In the genomic region with DNA sequence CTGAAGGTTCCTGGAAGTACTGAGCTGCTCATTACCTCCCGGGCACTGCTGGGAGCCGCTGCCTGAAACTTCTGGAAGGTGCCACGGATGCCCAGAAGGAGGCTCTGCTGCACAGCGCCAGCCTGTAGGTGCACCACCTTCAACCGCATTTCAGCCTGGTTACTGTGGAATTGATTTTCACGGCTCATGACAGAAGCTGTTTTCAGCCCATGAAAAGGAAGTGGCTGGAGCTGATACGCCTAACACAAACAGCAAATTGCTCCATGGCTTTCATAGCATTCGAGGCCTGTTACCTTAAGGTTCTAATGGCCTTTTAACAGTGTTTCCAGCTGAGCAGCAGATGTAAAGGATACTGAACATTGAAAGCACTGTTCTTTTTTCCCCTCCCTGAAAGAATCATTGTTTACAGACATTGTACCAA, we compare ENCODE assay signal across 1 cellular context.
A peak's percentile ranks its signal among the peaks of the same experiment; 100 is the strongest.
TF ChIP-seq lines count a peak whose summit lies in the region.

No MANE protein-coding gene starts in this region.

TF ChIP-seq in HEK293, 187 proteins besides CTCF, POLR2A, EP300 and RAD21 (continued from another document):
- TF ChIP-seq ZNF18 (tag by site-specific recombination; IDR thresholded peaks at IDR 0.05): no peak
- TF ChIP-seq, protein P1, sequence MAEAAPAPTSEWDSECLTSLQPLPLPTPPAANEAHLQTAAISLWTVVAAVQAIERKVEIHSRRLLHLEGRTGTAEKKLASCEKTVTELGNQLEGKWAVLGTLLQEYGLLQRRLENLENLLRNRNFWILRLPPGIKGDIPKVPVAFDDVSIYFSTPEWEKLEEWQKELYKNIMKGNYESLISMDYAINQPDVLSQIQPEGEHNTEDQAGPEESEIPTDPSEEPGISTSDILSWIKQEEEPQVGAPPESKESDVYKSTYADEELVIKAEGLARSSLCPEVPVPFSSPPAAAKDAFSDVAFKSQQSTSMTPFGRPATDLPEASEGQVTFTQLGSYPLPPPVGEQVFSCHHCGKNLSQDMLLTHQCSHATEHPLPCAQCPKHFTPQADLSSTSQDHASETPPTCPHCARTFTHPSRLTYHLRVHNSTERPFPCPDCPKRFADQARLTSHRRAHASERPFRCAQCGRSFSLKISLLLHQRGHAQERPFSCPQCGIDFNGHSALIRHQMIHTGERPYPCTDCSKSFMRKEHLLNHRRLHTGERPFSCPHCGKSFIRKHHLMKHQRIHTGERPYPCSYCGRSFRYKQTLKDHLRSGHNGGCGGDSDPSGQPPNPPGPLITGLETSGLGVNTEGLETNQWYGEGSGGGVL (tag by site-specific recombination; IDR thresholded peaks at IDR 0.05): no peak
- TF ChIP-seq, protein P2, sequence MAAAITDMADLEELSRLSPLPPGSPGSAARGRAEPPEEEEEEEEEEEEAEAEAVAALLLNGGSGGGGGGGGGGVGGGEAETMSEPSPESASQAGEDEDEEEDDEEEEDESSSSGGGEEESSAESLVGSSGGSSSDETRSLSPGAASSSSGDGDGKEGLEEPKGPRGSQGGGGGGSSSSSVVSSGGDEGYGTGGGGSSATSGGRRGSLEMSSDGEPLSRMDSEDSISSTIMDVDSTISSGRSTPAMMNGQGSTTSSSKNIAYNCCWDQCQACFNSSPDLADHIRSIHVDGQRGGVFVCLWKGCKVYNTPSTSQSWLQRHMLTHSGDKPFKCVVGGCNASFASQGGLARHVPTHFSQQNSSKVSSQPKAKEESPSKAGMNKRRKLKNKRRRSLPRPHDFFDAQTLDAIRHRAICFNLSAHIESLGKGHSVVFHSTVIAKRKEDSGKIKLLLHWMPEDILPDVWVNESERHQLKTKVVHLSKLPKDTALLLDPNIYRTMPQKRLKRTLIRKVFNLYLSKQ (tag by site-specific recombination; IDR thresholded peaks at IDR 0.05; ENCODE audit: borderline replicate concordance): no peak
- TF ChIP-seq ZNF335 (tag by site-specific recombination; conservative IDR thresholded peaks at IDR 0.05): no peak
- no peak for TF ChIP-seq SALL2 (tag by site-specific recombination; IDR thresholded peaks at IDR 0.05; ENCODE audit: borderline replicate concordance)
- no peak for TF ChIP-seq ZNF639 (tag by site-specific recombination; IDR thresholded peaks at IDR 0.05)
- TF ChIP-seq, protein P3, sequence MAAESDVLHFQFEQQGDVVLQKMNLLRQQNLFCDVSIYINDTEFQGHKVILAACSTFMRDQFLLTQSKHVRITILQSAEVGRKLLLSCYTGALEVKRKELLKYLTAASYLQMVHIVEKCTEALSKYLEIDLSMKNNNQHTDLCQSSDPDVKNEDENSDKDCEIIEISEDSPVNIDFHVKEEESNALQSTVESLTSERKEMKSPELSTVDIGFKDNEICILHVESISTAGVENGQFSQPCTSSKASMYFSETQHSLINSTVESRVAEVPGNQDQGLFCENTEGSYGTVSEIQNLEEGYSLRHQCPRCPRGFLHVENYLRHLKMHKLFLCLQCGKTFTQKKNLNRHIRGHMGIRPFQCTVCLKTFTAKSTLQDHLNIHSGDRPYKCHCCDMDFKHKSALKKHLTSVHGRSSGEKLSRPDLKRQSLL (tag by site-specific recombination; IDR thresholded peaks at IDR 0.05): no peak
- TF ChIP-seq ZEB2 (tag by site-specific recombination; IDR thresholded peaks at IDR 0.05): no peak
- TF ChIP-seq KLF7 (tag by site-specific recombination; IDR thresholded peaks at IDR 0.05; ENCODE audit: borderline replicate concordance): no peak
- TF ChIP-seq BCL11A (tag by site-specific recombination; IDR thresholded peaks at IDR 0.05; ENCODE audit: low read depth): no peak
- TF ChIP-seq HOXD13 (CRISPR knock-in tag; IDR thresholded peaks at IDR 0.05; ENCODE audit: borderline replicate concordance): no peak
- peak; percentile 16 for TF ChIP-seq SETDB1 (IDR thresholded peaks at IDR 0.05; ENCODE audit: insufficient read length, low read length)
- TF ChIP-seq, protein P4, sequence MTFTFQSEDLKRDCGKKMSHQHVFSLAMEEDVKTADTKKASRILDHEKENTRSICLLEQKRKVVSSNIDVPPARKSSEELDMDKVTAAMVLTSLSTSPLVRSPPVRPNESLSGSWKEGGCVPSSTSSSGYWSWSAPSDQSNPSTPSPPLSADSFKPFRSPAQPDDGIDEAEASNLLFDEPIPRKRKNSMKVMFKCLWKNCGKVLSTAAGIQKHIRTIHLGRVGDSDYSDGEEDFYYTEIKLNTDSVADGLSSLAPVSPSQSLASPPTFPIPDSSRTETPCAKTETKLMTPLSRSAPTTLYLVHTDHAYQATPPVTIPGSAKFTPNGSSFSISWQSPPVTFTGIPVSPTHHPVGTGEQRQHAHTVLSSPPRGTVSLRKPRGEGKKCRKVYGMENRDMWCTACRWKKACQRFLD (tag by site-specific recombination; IDR thresholded peaks at IDR 0.05): no peak
- TF ChIP-seq OSR2 (tag by site-specific recombination; IDR thresholded peaks at IDR 0.05): 0 out of 2 replicates have a peak, but pooled peaks have one; percentile 69
- peak; percentile 89 for TF ChIP-seq FEZF1 (tag by site-specific recombination; IDR thresholded peaks at IDR 0.05)
- TF ChIP-seq, protein P5, sequence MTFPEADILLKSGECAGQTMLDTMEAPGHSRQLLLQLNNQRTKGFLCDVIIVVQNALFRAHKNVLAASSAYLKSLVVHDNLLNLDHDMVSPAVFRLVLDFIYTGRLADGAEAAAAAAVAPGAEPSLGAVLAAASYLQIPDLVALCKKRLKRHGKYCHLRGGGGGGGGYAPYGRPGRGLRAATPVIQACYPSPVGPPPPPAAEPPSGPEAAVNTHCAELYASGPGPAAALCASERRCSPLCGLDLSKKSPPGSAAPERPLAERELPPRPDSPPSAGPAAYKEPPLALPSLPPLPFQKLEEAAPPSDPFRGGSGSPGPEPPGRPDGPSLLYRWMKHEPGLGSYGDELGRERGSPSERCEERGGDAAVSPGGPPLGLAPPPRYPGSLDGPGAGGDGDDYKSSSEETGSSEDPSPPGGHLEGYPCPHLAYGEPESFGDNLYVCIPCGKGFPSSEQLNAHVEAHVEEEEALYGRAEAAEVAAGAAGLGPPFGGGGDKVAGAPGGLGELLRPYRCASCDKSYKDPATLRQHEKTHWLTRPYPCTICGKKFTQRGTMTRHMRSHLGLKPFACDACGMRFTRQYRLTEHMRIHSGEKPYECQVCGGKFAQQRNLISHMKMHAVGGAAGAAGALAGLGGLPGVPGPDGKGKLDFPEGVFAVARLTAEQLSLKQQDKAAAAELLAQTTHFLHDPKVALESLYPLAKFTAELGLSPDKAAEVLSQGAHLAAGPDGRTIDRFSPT (tag by site-specific recombination; IDR thresholded peaks at IDR 0.05): 0 out of 2 replicates have a peak, but pooled peaks have one; percentile 31
- no peak for TF ChIP-seq ZBTB11 (tag by site-specific recombination; conservative IDR thresholded peaks at IDR 0.05; ENCODE audit: low read depth)
- no peak for TF ChIP-seq KLF8 (tag by site-specific recombination; IDR thresholded peaks at IDR 0.05)
- TF ChIP-seq ZNF426 (tag by site-specific recombination; IDR thresholded peaks at IDR 0.05): no peak
- no peak for TF ChIP-seq SCRT2 (tag by site-specific recombination; IDR thresholded peaks at IDR 0.05)
- TF ChIP-seq SCRT1 (tag by site-specific recombination; IDR thresholded peaks at IDR 0.05; ENCODE audit: borderline replicate concordance): no peak
- TF ChIP-seq ZBTB8A (tag by site-specific recombination; IDR thresholded peaks at IDR 0.05): peak; percentile 87
- 0 out of 2 replicates have a peak, but pooled peaks have one; percentile 28 for TF ChIP-seq ZNF677 (tag by site-specific recombination; IDR thresholded peaks at IDR 0.05)
- no peak for TF ChIP-seq KLF16 (tag by site-specific recombination; IDR thresholded peaks at IDR 0.05)
- no peak for TF ChIP-seq ZNF830 (tag by site-specific recombination; IDR thresholded peaks at IDR 0.05; ENCODE audit: low read depth)
- no peak for TF ChIP-seq ZNF140 (tag by site-specific recombination; IDR thresholded peaks at IDR 0.05)
- TF ChIP-seq TRIM28 (IDR thresholded peaks at IDR 0.05; ENCODE audit: borderline replicate concordance, low read length): peak; percentile 97
- TF ChIP-seq HOXC10 (CRISPR knock-in tag; IDR thresholded peaks at IDR 0.05): no peak
- no peak for TF ChIP-seq ZNF202 (tag by site-specific recombination; IDR thresholded peaks at IDR 0.05; ENCODE audit: borderline replicate concordance)
- no peak for TF ChIP-seq ZNF626 (tag by site-specific recombination; IDR thresholded peaks at IDR 0.05)
- TF ChIP-seq ZNF174 (tag by site-specific recombination; IDR thresholded peaks at IDR 0.05): no peak
- TF ChIP-seq ZNF423 (tag by site-specific recombination; IDR thresholded peaks at IDR 0.05): 0 out of 2 replicates have a peak, but pooled peaks have one; percentile 15
TF ChIP-seq in HEK293: peak in this region for 12.
